In the genomic region with DNA sequence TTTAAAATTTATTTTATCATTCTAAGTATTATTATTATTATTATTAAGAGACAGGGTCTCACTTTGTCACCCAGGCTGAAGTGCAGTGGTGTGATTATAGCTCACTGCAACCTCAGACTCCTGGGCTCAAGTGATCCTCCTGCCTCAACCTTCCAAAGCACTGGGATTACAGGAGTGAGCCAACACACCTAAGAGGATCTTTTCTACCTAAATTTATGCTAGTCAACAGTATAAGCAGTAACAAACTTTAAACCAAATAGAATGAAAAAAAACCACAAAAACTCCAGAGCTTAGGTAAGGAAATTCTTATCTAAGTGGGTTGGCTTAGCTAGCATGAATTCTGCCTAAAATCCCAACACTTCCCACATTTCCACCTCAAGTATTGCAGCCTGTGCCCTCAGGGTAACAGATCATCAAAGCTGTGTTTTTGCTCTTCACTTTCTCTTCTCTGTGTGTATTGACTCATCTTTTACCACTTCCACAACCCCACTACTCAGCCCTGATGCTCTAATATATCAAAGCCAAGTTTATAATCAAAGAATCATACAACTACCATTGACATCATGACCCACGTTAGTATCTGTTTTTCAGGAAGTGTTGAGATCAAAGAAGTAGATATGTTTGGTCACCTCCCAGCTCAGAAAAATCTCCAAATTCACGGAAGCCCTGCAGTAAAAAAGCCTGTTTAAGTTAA, we compare ENCODE assay signal across 1 cellular context.
TF ChIP-seq lines count a peak whose summit lies in the region.

No MANE protein-coding gene starts in this region.

TF ChIP-seq in HCT116, 20 proteins besides CTCF, POLR2A, EP300 and RAD21 (continued from another document):
- TF ChIP-seq CBX3 (IDR thresholded peaks at IDR 0.05; ENCODE audit: low read depth) (peak; percentile 84; the same call in 1 of the 2 replicates), CEBPB (IDR thresholded peaks at IDR 0.05; ENCODE audit: low read depth) (peak; percentile 55), EZH2 (IDR thresholded peaks at IDR 0.05) (no peak)
